8 cellular contexts compared by ENCODE assay signal in the genomic region with DNA sequence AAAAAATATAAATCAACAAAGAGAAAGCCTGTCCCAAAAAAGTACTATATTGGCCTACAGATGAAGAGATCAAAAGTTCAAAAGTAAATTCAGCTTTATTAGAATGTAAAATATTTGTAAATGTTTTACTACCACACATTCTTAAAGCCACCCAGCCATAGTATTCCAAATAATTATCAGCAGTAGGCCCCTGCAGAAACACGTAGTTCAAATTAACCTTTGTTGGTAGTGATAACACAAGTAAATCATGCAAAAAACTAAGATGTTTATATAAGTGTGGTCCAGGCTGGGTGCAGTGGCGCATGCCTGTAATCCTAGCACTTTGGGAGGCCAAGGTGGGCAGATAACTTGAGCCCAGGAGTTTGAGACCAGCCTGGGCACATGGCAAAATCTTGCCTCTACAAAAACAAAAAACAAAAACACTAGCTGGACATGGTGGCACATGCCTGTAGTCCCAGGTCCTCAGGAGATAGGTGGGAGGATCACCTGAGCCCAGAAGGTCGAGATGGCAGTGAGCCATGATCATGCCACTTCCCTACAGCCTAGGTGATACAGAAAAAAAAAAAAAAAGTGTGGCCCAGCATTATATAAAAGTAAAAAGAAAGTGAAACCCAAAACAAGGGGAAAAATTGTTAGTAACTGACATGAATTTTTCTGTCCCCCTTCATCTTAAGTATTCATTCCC. TPM values are rescaled to one million over a fixed set of nuclear protein-coding genes. Genes with fewer than 3 reads are reported as not detected.
DNase-seq lines count a peak whose midpoint lies in the region; ATAC-seq and FAIRE-seq lines count a peak whose summit lies in the region.
"Had no signal": no experiment of that assay in that cellular context is flagged by ENCODE, and none has a peak within 500 bp of the region (broad histone marks: within the 10 kb centered on the region; RNA-seq: fewer than 3 reads in every experiment).

No MANE protein-coding gene starts in this region.

- H3K36me3 Mint-ChIP-seq in effector memory CD8-positive, alpha-beta T cell (ENCODE audit: insufficient read depth), result peaks cover 39% of the 10 kb centered on the region

- H3K9me3 Mint-ChIP-seq in effector memory CD8-positive, alpha-beta T cell, result no peaks in the 10 kb centered on the region

- H3K27me3 Mint-ChIP-seq in effector memory CD8-positive, alpha-beta T cell, result no peaks in the 10 kb centered on the region

- FAIRE-seq in GM18507 (lab: Jason Lieb, UNC), result peak; percentile 42
- peak; percentile 60 for FAIRE-seq in RCC 7860 (lab: Jason Lieb, UNC)

- peak overlapping the region; percentile 64 to 70 for H3K4me3 Mint-ChIP-seq in effector memory CD8-positive, alpha-beta T cell

- ATAC-seq in effector memory CD8-positive, alpha-beta T cell (replicated peaks), result peak; percentile 97
- ATAC-seq in GM18519 (IDR thresholded peaks at IDR 0.05; ENCODE audit: low FRiP score, unreplicated experiment), result no peak

- peak overlapping the region; percentile 93 to 94 for H3K27ac Mint-ChIP-seq in effector memory CD8-positive, alpha-beta T cell

- peaks cover 34 to 45% of the 10 kb centered on the region in 2 donors for H3K4me1 Mint-ChIP-seq in effector memory CD8-positive, alpha-beta T cell (ENCODE audit: low read depth in 2 of 2)

- DNase-seq in GM18507 (ENCODE audit: extremely low spot score, insufficient read length, low read depth) (no peak), RCC 7860 (ENCODE audit: low spot score) (peak; percentile 49), renal cortical epithelial cell (ENCODE audit: low read depth) (peak; percentile 92), ecto neural progenitor cell (ENCODE audit: low spot score) (no peak), NCI-H345 (lab: John Stamatoyannopoulos, UW) (no peak)
- peak in 2 of 3 experiments; percentile 4 to 8 for DNase-seq in effector memory CD8-positive, alpha-beta T cell
- DNase-seq: amygdala had no signal

RNA-seq across cellular contexts. Expression of gene SPTLC2, which starts 17.9 kb away (rescaled TPM):
- total RNA-seq in renal cortical epithelial cell, result 67.6 and 149 TPM in 2 replicates

Comparison
In these comparisons a context has a peak if more than half of its experiments do, and no peak if none do; other contexts are left out.
1. DNase-seq: peak in RCC 7860 (single experiment), effector memory CD8-positive, alpha-beta T cell (2 of 3) and renal cortical epithelial cell (single experiment); none in GM18507 (single experiment), ecto neural progenitor cell (single experiment) and NCI-H345 (single experiment).